In the genomic region with DNA sequence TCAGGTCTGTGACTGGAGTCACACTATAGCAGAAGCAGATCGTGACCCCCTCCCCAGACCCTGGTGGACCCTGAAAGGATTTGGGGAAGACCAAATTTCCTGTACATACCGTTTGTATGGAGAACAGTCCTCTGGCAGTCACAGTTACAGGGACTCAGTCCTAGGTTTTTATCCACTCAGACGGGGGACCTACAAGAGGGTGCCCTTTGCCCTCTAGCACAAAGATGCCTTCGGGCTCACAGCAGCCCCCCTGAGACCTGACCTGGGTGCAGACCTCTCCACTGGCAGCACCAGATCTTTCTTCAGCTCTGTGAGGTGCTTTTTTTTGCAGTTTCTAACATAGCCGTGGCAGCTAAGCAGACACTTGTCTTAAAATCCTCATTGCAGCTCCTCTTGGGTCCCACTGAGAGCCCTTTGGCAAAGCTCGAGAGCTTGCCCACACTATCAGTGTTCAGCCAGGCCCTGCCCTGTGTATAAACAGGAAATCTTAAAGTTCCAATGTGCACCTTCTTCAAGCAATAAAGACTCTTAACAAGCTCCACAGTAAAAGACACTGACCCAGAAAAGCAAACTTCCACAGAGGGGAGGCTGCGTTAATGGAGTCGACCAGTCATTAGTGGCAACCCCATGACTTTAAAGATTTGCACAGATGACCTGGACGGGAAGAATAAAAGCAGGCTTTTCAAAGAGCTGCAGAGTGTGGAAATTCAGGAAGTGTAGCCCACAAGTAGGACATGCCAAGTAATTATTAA, we compare ENCODE assay signal across 11 cellular contexts.
A peak's percentile ranks its signal among the peaks of the same experiment; 100 is the strongest.
DNase-seq lines count a peak whose midpoint lies in the region; ATAC-seq and TF ChIP-seq lines count a peak whose summit lies in the region.
"Had no signal": no experiment of that assay in that cellular context is flagged by ENCODE, and none has a peak within 500 bp of the region (broad histone marks: within the 10 kb centered on the region; RNA-seq: fewer than 3 reads in every experiment).

No MANE protein-coding gene starts in this region.

- peak; percentile 23 for DNase-seq in KBM-7
- DNase-seq in nephron progenitor cell: peak; percentile 20
- no peak for DNase-seq in SHP77 (lab: John Stamatoyannopoulos, UW)
- DNase-seq in activated T-cell treated with anti-CD3 and anti-CD28 coated beads, Interleukin-2, amount 50 U/mL, for 72 hours: no peak
- DNase-seq in activated T-helper 1 cell treated with anti-CD3 and anti-CD28 coated beads, Interleukin-12 subunit alpha, Interleukin-12 subunit beta, Interleukin-2, Interleukin-4 antibody, amounts not matched to agents 30 ng/mL and 10 ng/mL and 1 ng/mL, durations not matched to agents 14 hours and 24 hours and 36 hours (ENCODE audit: low spot score): no peak
- DNase-seq: NCI-H1105 treated with DMSO at 0.1 percent for 48 hours, occipital lobe had no signal

- TF ChIP-seq CTCF in nephron progenitor cell (IDR thresholded peaks at IDR 0.05): no peak

- H3K9ac ChIP-seq in duodenal mucosa (ENCODE audit: low read depth in 1 of 2, low read length in 2 of 2): no peak overlapping the region

- H3K27ac Mint-ChIP-seq in nephron progenitor cell: peak overlapping the region; percentile 88
- H3K27ac Mint-ChIP-seq in activated T-cell treated with anti-CD3 and anti-CD28 coated beads, Interleukin-2, amount 50 U/mL, for 72 hours: no peak overlapping the region
- H3K27ac Mint-ChIP-seq in activated T-helper 1 cell treated with anti-CD3 and anti-CD28 coated beads, Interleukin-12 subunit alpha, Interleukin-12 subunit beta, Interleukin-2, Interleukin-4 antibody, amounts not matched to agents 30 ng/mL and 10 ng/mL and 1 ng/mL, durations not matched to agents 14 hours and 24 hours and 36 hours: no peak overlapping the region
- H3K27ac Mint-ChIP-seq: activated naive CD4-positive, alpha-beta T cell treated with anti-CD3 and anti-CD28 coated beads, Interleukin-2, amount 50 U/mL, for 24 hours had no signal

- peaks cover 42% of the 10 kb centered on the region for H3K4me1 Mint-ChIP-seq in nephron progenitor cell
- H3K4me1 Mint-ChIP-seq in activated T-cell treated with anti-CD3 and anti-CD28 coated beads, Interleukin-2, amount 50 U/mL, for 72 hours (ENCODE audit: low read depth): no peaks in the 10 kb centered on the region
- no peaks in the 10 kb centered on the region for H3K4me1 Mint-ChIP-seq in activated T-helper 1 cell treated with anti-CD3 and anti-CD28 coated beads, Interleukin-12 subunit alpha, Interleukin-12 subunit beta, Interleukin-2, Interleukin-4 antibody, amounts not matched to agents 30 ng/mL and 10 ng/mL and 1 ng/mL, durations not matched to agents 14 hours and 24 hours and 36 hours (ENCODE audit: low read depth)
- H3K4me1 Mint-ChIP-seq: activated naive CD4-positive, alpha-beta T cell treated with anti-CD3 and anti-CD28 coated beads, Interleukin-2, amount 50 U/mL, for 24 hours had no signal

- H3K4me3 ChIP-seq in ACC112 (ENCODE audit: low read depth, low read length) (no peak overlapping the region), duodenal mucosa (ENCODE audit: low read depth in 1 of 2, low read length in 2 of 2) (peak overlapping the region; percentile 18 to 43)

- ATAC-seq in activated CD4-positive, CD25-positive, alpha-beta regulatory T cell treated with anti-CD3 and anti-CD28 coated beads, Interleukin-2, amount 50 U/mL, for 24 hours: no peak
- ATAC-seq in activated T-cell treated with anti-CD3 and anti-CD28 coated beads, Interleukin-2, amount 50 U/mL, for 72 hours (replicated peaks in 1 of 2): no peak

- H3K36me3 Mint-ChIP-seq in nephron progenitor cell (ENCODE audit: low read depth): no peaks in the 10 kb centered on the region
- no peaks in the 10 kb centered on the region for H3K36me3 Mint-ChIP-seq in activated T-cell treated with anti-CD3 and anti-CD28 coated beads, Interleukin-2, amount 50 U/mL, for 72 hours (ENCODE audit: insufficient read depth in 2 of 2)
- no peaks in the 10 kb centered on the region for H3K36me3 Mint-ChIP-seq in activated T-helper 1 cell treated with anti-CD3 and anti-CD28 coated beads, Interleukin-12 subunit alpha, Interleukin-12 subunit beta, Interleukin-2, Interleukin-4 antibody, amounts not matched to agents 30 ng/mL and 10 ng/mL and 1 ng/mL, durations not matched to agents 14 hours and 24 hours and 36 hours (ENCODE audit: low read depth)
- H3K36me3 Mint-ChIP-seq: activated naive CD4-positive, alpha-beta T cell treated with anti-CD3 and anti-CD28 coated beads, Interleukin-2, amount 50 U/mL, for 24 hours had no signal

- peaks cover 10% of the 10 kb centered on the region for H3K4me1 ChIP-seq in ACC112 (ENCODE audit: control insufficient read depth, insufficient read depth, low read length, unreplicated experiment)
- H3K4me1 ChIP-seq in duodenal mucosa (ENCODE audit: control insufficient read depth in 1 of 2, insufficient read depth in 2 of 2, low read length in 2 of 2): peaks cover 10 to 22% of the 10 kb centered on the region in 2 donors

- in situ Hi-C loops in KBM-7 (cut with MboI; ENCODE audit: low pct_unique_long_range_greater_than_20kb, low sequenced_read_pairs): no loop called here

- peak overlapping the region; percentile 80 for H2AFZ ChIP-seq in ACC112 (ENCODE audit: low read length, unreplicated experiment)

- intact Hi-C loops in activated T-helper 1 cell treated with anti-CD3 and anti-CD28 coated beads, Interleukin-12 subunit alpha, Interleukin-12 subunit beta, Interleukin-2, Interleukin-4 antibody, amounts not matched to agents 30 ng/mL and 10 ng/mL and 1 ng/mL, durations not matched to agents 14 hours and 24 hours and 36 hours (cut with micrococcal nuclease): no loop called here

- peaks cover 7% of the 10 kb centered on the region for H3K27me3 Mint-ChIP-seq in nephron progenitor cell (ENCODE audit: low read depth, poor library complexity)
- H3K27me3 Mint-ChIP-seq in activated T-cell treated with anti-CD3 and anti-CD28 coated beads, Interleukin-2, amount 50 U/mL, for 72 hours (ENCODE audit: low read depth): no peaks in the 10 kb centered on the region
- H3K27me3 Mint-ChIP-seq in activated T-helper 1 cell treated with anti-CD3 and anti-CD28 coated beads, Interleukin-12 subunit alpha, Interleukin-12 subunit beta, Interleukin-2, Interleukin-4 antibody, amounts not matched to agents 30 ng/mL and 10 ng/mL and 1 ng/mL, durations not matched to agents 14 hours and 24 hours and 36 hours (ENCODE audit: insufficient read depth): no peaks in the 10 kb centered on the region

- H3K27me3 ChIP-seq in ACC112 (ENCODE audit: insufficient read depth, low read length): no peaks in the 10 kb centered on the region
- no peaks in the 10 kb centered on the region for H3K27me3 ChIP-seq in duodenal mucosa (ENCODE audit: control insufficient read depth in 1 of 2, insufficient read depth in 2 of 2, low read length in 2 of 2)

- no peak overlapping the region for H3K4me3 Mint-ChIP-seq in nephron progenitor cell
- no peak overlapping the region for H3K4me3 Mint-ChIP-seq in activated T-cell treated with anti-CD3 and anti-CD28 coated beads, Interleukin-2, amount 50 U/mL, for 72 hours
- H3K4me3 Mint-ChIP-seq in activated T-helper 1 cell treated with anti-CD3 and anti-CD28 coated beads, Interleukin-12 subunit alpha, Interleukin-12 subunit beta, Interleukin-2, Interleukin-4 antibody, amounts not matched to agents 30 ng/mL and 10 ng/mL and 1 ng/mL, durations not matched to agents 14 hours and 24 hours and 36 hours: no peak overlapping the region
- H3K4me3 Mint-ChIP-seq: activated naive CD4-positive, alpha-beta T cell treated with anti-CD3 and anti-CD28 coated beads, Interleukin-2, amount 50 U/mL, for 24 hours had no signal

- no peaks in the 10 kb centered on the region for H3K36me3 ChIP-seq in ACC112 (ENCODE audit: insufficient read depth, low read length)
- no peaks in the 10 kb centered on the region for H3K36me3 ChIP-seq in duodenal mucosa (ENCODE audit: control insufficient read depth in 1 of 2, insufficient read depth in 2 of 2, low read length in 2 of 2)

- no peaks in the 10 kb centered on the region for H3K79me2 ChIP-seq in ACC112 (ENCODE audit: control insufficient read depth, insufficient read depth, low read length, unreplicated experiment)

- H3K9me3 ChIP-seq in duodenal mucosa (ENCODE audit: control insufficient read depth in 1 of 2, low read length in 2 of 2): no peaks in the 10 kb centered on the region

- H3K27ac ChIP-seq in ACC112 (ENCODE audit: low read depth, low read length): no peak overlapping the region
- H3K27ac ChIP-seq in duodenal mucosa (ENCODE audit: low read depth, low read length): no peak overlapping the region

- H3K9me3 Mint-ChIP-seq in nephron progenitor cell: no peaks in the 10 kb centered on the region
- H3K9me3 Mint-ChIP-seq in activated T-cell treated with anti-CD3 and anti-CD28 coated beads, Interleukin-2, amount 50 U/mL, for 72 hours: no peaks in the 10 kb centered on the region
- H3K9me3 Mint-ChIP-seq in activated T-helper 1 cell treated with anti-CD3 and anti-CD28 coated beads, Interleukin-12 subunit alpha, Interleukin-12 subunit beta, Interleukin-2, Interleukin-4 antibody, amounts not matched to agents 30 ng/mL and 10 ng/mL and 1 ng/mL, durations not matched to agents 14 hours and 24 hours and 36 hours: no peaks in the 10 kb centered on the region
- H3K9me3 Mint-ChIP-seq: activated naive CD4-positive, alpha-beta T cell treated with anti-CD3 and anti-CD28 coated beads, Interleukin-2, amount 50 U/mL, for 24 hours had no signal

Comparison
In these comparisons a context has a peak if more than half of its experiments do, and no peak if none do; other contexts are left out.
1. DNase-seq: peak in KBM-7 (single experiment) and nephron progenitor cell (single experiment); none in SHP77 (0 of 2), activated T-cell treated with anti-CD3 and anti-CD28 coated beads, Interleukin-2, amount 50 U/mL, for 72 hours (0 of 2) and activated T-helper 1 cell treated with anti-CD3 and anti-CD28 coated beads, Interleukin-12 subunit alpha, Interleukin-12 subunit beta, Interleukin-2, Interleukin-4 antibody, amounts not matched to agents 30 ng/mL and 10 ng/mL and 1 ng/mL, durations not matched to agents 14 hours and 24 hours and 36 hours (single experiment).